20 cellular contexts compared by ENCODE assay signal in the genomic region with DNA sequence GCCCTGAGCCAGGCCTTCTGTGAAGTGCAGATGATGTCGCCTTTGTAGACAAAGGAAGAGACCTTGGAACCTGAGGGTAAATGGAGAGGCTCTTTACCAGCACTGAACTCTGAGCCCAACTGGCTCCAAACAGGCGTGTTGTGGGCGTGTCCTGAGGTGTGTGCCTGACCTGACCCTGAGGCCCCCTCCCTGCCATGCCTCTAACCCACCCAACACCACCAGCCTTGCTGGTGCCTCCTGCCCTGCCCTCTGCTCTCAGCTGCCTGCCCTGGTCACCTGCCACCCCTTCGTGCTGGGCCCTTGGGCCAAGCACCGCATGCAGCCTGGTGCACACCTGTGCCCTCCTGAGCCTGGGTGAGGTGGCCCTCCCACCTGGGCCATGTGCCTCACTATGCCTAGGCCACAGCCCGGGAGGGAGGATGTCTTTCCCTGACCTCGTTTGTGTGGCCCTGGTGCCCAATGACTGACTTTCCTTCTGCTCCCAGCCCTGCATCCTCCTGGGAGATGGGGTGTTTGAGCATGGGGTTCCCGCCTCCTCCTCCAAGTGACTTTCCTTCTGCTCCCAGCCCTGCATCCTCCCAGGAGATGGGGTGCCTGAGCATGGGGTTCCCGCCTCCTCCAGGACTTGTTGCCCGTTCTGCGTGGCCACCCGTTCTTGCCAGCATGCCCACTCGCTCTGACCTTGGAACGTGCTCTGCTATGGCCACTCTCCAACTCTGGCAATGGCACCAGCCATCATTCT.
"Had no signal": no experiment of that assay in that cellular context is flagged by ENCODE, and none has a peak within 500 bp of the region (broad histone marks: within the 10 kb centered on the region; RNA-seq: fewer than 3 reads in every experiment).

No MANE protein-coding gene starts in this region.

- H3K27ac Mint-ChIP-seq: activated CD8-positive, alpha-beta T cell treated with anti-CD3 and anti-CD28 coated beads, Interleukin-2, amount 10 ng/mL, durations not matched to agents 7 days and 5 days; activated T-cell treated with anti-CD3 and anti-CD28 coated beads, Interleukin-2, amount 50 U/mL, for 24 hours; activated T-helper 2 cell treated with anti-CD3 and anti-CD28 coated beads, Interferon-gamma antibody, Interleukin-2, Interleukin-4, amounts not matched to agents 10 μg/mL and 5 μg/mL and 100 μg/mL, durations not matched to agents 14 hours and 24 hours and 36 hours; nephron; T-helper 2 cell treated with Interferon-gamma antibody and Interleukin-4, amounts not matched to agents 5 μg/mL and 100 μg/mL, for 36 hours had no signal

- H3K27me3 Mint-ChIP-seq: activated T-cell treated with anti-CD3 and anti-CD28 coated beads, Interleukin-2, amount 50 U/mL, for 24 hours had no signal

- H3K36me3 ChIP-seq: breast epithelium, heart right ventricle, thyroid gland, uterus had no signal

- H3K4me1 ChIP-seq: breast epithelium, heart right ventricle, thyroid gland, uterus had no signal

- DNase-seq: activated CD4-positive, alpha-beta T cell treated with anti-CD3 and anti-CD28 coated beads for 48 hours; activated CD4-positive, CD25-positive, alpha-beta regulatory T cell; activated CD8-positive, alpha-beta T cell treated with anti-CD3 and anti-CD28 coated beads, Interleukin-2, amount 10 ng/mL, durations not matched to agents 7 days and 5 days; activated naive CD4-positive, alpha-beta T cell treated with Interleukin-2 at 50 U/mL for 16 hours; activated T-cell treated with anti-CD3 and anti-CD28 coated beads, Interleukin-2, amount 50 U/mL, for 24 hours; effector CD8-positive, alpha-beta T cell; heart right ventricle; left cardiac atrium; occipital lobe; retina; stimulated activated CD8-positive, alpha-beta memory T cell treated with anti-CD3 and anti-CD28 coated beads, Interleukin-4, amount 100 ng/mL, for 48 hours; stimulated activated naive CD4-positive, alpha-beta T cell treated with Interleukin-2 at 50 U/mL for 16 hours; thyroid gland; uterus had no signal

- H3K4me3 ChIP-seq: breast epithelium, coronary artery, heart right ventricle, thyroid gland, uterus had no signal

- ATAC-seq: activated CD8-positive, alpha-beta T cell treated with anti-CD3 and anti-CD28 coated beads, Interleukin-2, amount 10 ng/mL, durations not matched to agents 7 days and 5 days; esophagus mucosa; left cardiac atrium had no signal

- H3K27me3 ChIP-seq: thyroid gland, uterus had no signal

- H3K4me3 Mint-ChIP-seq: activated CD8-positive, alpha-beta T cell treated with anti-CD3 and anti-CD28 coated beads, Interleukin-2, amount 10 ng/mL, durations not matched to agents 7 days and 5 days; activated T-cell treated with anti-CD3 and anti-CD28 coated beads, Interleukin-2, amount 50 U/mL, for 24 hours; nephron; T-helper 2 cell treated with Interferon-gamma antibody and Interleukin-4, amounts not matched to agents 5 μg/mL and 100 μg/mL, for 36 hours had no signal

- H3K9me3 ChIP-seq: breast epithelium, heart right ventricle, thyroid gland, uterus had no signal

- H3K27ac ChIP-seq: breast epithelium, coronary artery, heart right ventricle, thyroid gland, uterus had no signal

- H3K9me3 Mint-ChIP-seq: activated T-cell treated with anti-CD3 and anti-CD28 coated beads, Interleukin-2, amount 50 U/mL, for 24 hours; activated T-helper 2 cell treated with anti-CD3 and anti-CD28 coated beads, Interferon-gamma antibody, Interleukin-2, Interleukin-4, amounts not matched to agents 10 μg/mL and 5 μg/mL and 100 μg/mL, durations not matched to agents 14 hours and 24 hours and 36 hours; nephron; T-helper 2 cell treated with Interferon-gamma antibody and Interleukin-4, amounts not matched to agents 5 μg/mL and 100 μg/mL, for 36 hours had no signal
